Comparison of ENCODE assay signal across 8 cellular contexts in genomic region chr9:137550241-137550621, GRCh38. TPM values are rescaled to one million over a fixed set of nuclear protein-coding genes. Genes with fewer than 3 reads are reported as not detected.
DNase-seq lines count a peak whose midpoint lies in the region; ATAC-seq and TF ChIP-seq lines count a peak whose summit lies in the region.

TSS of gene PNPLA7 (minus strand) at chr9:137550402. CDS start at chr9:137550197, 205 bp downstream.

- peaks cover 17% of the 10 kb centered on the region for H3F3A ChIP-seq in SU-DHL-6 (ENCODE audit: insufficient read depth)

- H3K9me3 ChIP-seq in ES-I3 (ENCODE audit: control insufficient read depth, insufficient read depth, low read length), result no peaks in the 10 kb centered on the region
- H3K9me3 ChIP-seq in SU-DHL-6 (ENCODE audit: insufficient read depth, low read length), result no peaks in the 10 kb centered on the region
- H3K9me3 ChIP-seq in ascending aorta, result no peaks in the 10 kb centered on the region
- H3K9me3 ChIP-seq in heart right ventricle, result peaks cover 0 to 7% (median 0%) of the 10 kb centered on the region in 11 donors
- H3K9me3 ChIP-seq in ovary, result no peaks in the 10 kb centered on the region

- DNase-seq in NCI-H1105 (lab: John Stamatoyannopoulos, UW), result peak; percentile 75
- peak; percentile 73 to 92 for DNase-seq in ascending aorta (ENCODE audit: low spot score in 2 of 2)
- DNase-seq in heart right ventricle, result peak; percentile 87 to 92
- peak; percentile 85 to 90 (median 87) for DNase-seq in ovary
- DNase-seq in NK-92 (lab: John Stamatoyannopoulos, UW; ENCODE audit: unreplicated experiment), result no peak

- peak within 1 kb of the TSS; percentile 77 for H3K4me2 ChIP-seq in SU-DHL-6 (ENCODE audit: low read depth, low read length, poor library complexity, severe bottlenecking)

- intact Hi-C loops in ascending aorta (cut with DNase I), result loop anchor here (2.0 to 5.0 kb wide), 3 partner anchors 42 to 1067 kb away; partner anchors contain the start of genes NSMF, SEC16A and ZMYND19
- intact Hi-C loops in heart right ventricle (cut with DNase I), result no loop called here
- intact Hi-C loops in ovary (cut with DNase I), result no loop called here

- H4K20me1 ChIP-seq in SU-DHL-6 (ENCODE audit: low read depth, low read length), result no peaks in the 10 kb centered on the region

- H3K9me2 ChIP-seq in SU-DHL-6 (replicated peaks; ENCODE audit: insufficient read depth, low read length), result no peaks in the 10 kb centered on the region

- peak within 1 kb of the TSS; percentile 75 for H3K4me3 ChIP-seq in SU-DHL-6 (ENCODE audit: insufficient read depth, low read length, poor library complexity, severe bottlenecking)
- peak within 1 kb of the TSS; percentile 66 to 91 for H3K4me3 ChIP-seq in ascending aorta
- H3K4me3 ChIP-seq in heart right ventricle, result peak within 1 kb of the TSS; percentile 40 to 96 (median 77)
- H3K4me3 ChIP-seq in ovary, result peak within 1 kb of the TSS; percentile 75

- H2AFZ ChIP-seq in SU-DHL-6 (ENCODE audit: low read depth, low read length, severe bottlenecking), result peak within 1 kb of the TSS; percentile 86

- WGBS in heart right ventricle, 2 donors, result 2 to 3% methylated on average over 13 of the region's 13 CpGs
- WGBS in ovary, 3 donors, result 3% methylated on average over 11 to 13 of the region's 13 CpGs

- no peak for TF ChIP-seq EP300 in ovary (IDR thresholded peaks at IDR 0.05)

- no peak for TF ChIP-seq CTCF in SU-DHL-6 (IDR thresholded peaks at IDR 0.05; ENCODE audit: insufficient read depth, low read length, poor library complexity, severe bottlenecking)
- no peak for TF ChIP-seq CTCF in ascending aorta (IDR thresholded peaks at IDR 0.05)
- no peak for TF ChIP-seq CTCF in heart right ventricle (IDR thresholded peaks at IDR 0.05)
- no peak for TF ChIP-seq CTCF in ovary (IDR thresholded peaks at IDR 0.05)

- ATAC-seq in heart right ventricle (peak; percentile 78 to 91 (median 86)), GM21737 (IDR thresholded peaks at IDR 0.05; ENCODE audit: unreplicated experiment) (no peak)

- H3K27ac ChIP-seq in SU-DHL-6 (ENCODE audit: low read depth, low read length), result peak within 1 kb of the TSS; percentile 4; the same call in 1 of the 2 replicates
- H3K27ac ChIP-seq in ascending aorta, result peak within 1 kb of the TSS; percentile 88 to 96
- H3K27ac ChIP-seq in heart right ventricle, result peak within 1 kb of the TSS; percentile 79 to 97 (median 92)
- H3K27ac ChIP-seq in ovary, result peak within 1 kb of the TSS; percentile 74 to 76

- H3K36me3 ChIP-seq in ES-I3 (ENCODE audit: insufficient read depth, low read length) (0 out of 2 replicates have a peak, but pooled peaks cover 5% of the 10 kb centered on the region), SU-DHL-6 (ENCODE audit: low read length) (no peaks in the 10 kb centered on the region), ascending aorta (peaks cover 3 to 8% of the 10 kb centered on the region in 2 donors), heart right ventricle (peaks cover 0 to 27% (median 10%) of the 10 kb centered on the region in 9 donors), ovary (no peaks in the 10 kb centered on the region)

- TF ChIP-seq POLR2A in ovary (IDR thresholded peaks at IDR 0.05), result no peak

- H3K79me2 ChIP-seq in SU-DHL-6 (ENCODE audit: insufficient read depth, low read length), result peaks cover 5% of the 10 kb centered on the region; the same call in 1 of the 2 replicates

- H3K4me1 ChIP-seq in ES-I3 (ENCODE audit: insufficient read depth, low read length), result no peaks in the 10 kb centered on the region
- peaks cover 3 to 18% of the 10 kb centered on the region in 2 donors for H3K4me1 ChIP-seq in ascending aorta
- peaks cover 0 to 39% (median 23%) of the 10 kb centered on the region in 9 donors for H3K4me1 ChIP-seq in heart right ventricle
- H3K4me1 ChIP-seq in ovary (ENCODE audit: insufficient read depth), result peaks cover 13% of the 10 kb centered on the region

- H3K9ac ChIP-seq in ES-I3 (ENCODE audit: low read depth, low read length), result peak within 1 kb of the TSS; percentile 67
- H3K9ac ChIP-seq in SU-DHL-6 (ENCODE audit: low read length), result peak within 1 kb of the TSS; percentile 66

- H3K27me3 ChIP-seq in SU-DHL-6 (ENCODE audit: low read length) (no peaks in the 10 kb centered on the region), ascending aorta (no peaks in the 10 kb centered on the region), heart right ventricle (no peaks in the 10 kb centered on the region), ovary (no peaks in the 10 kb centered on the region)

RNA-seq across cellular contexts. Expression of gene PNPLA7, which starts in this region (rescaled TPM):
- total RNA-seq in ascending aorta (13.5 TPM), heart right ventricle (10 to 100 TPM in 5 of 10 donors, 1 to 10 TPM in 5; 6.6 to 13.0 (median 9.4) TPM), ovary (10 to 100 TPM in 5 of 7 donors, 1 to 10 TPM in 2; 4.5 to 29.3 (median 13.0) TPM)
- polyA plus RNA-seq in heart right ventricle (10 to 100 TPM in 1 of 2 donors, under 1 TPM in 1; 0.83 to 22.6 TPM), ovary (10 to 100 TPM in 1 of 2 donors, 1 to 10 TPM in 1; 2.2 to 19.9 TPM)

Comparison
In these comparisons a context has a peak if more than half of its experiments do, and no peak if none do; other contexts are left out.
1. H3K27ac ChIP-seq: peak in every context shown above with its lines; median percentile 92 in ascending aorta; 92 in heart right ventricle; 75 in ovary; 4 in SU-DHL-6.